ENCODE assay signal across 8 cellular contexts in genomic region chr16:82016268-82016667, GRCh38. TPM values are rescaled to one million over a fixed set of nuclear protein-coding genes. Genes with fewer than 3 reads are reported as not detected.
DNase-seq lines count a peak whose midpoint lies in the region; ATAC-seq, FAIRE-seq and TF ChIP-seq lines count a peak whose summit lies in the region.
"Had no signal": no experiment of that assay in that cellular context is flagged by ENCODE, and none has a peak within 500 bp of the region (broad histone marks: within the 10 kb centered on the region; RNA-seq: fewer than 3 reads in every experiment).

No MANE protein-coding gene starts in this region.

- no peak overlapping the region for H3K4me3 ChIP-seq in GM23248
- H3K4me3 ChIP-seq in NB4 (ENCODE audit: low read depth, low read length) = no peak overlapping the region
- H3K4me3 ChIP-seq in endothelial cell of umbilical vein (replicated peaks in 1 of 3; ENCODE audit: insufficient read depth in 1 of 3, low read depth in 1 of 3, low read length in 3 of 3) = peak overlapping the region in 1 of 3 experiments; percentile 45

- FAIRE-seq in endothelial cell of umbilical vein (lab: Jason Lieb, UNC) = peak; percentile 80

- no peaks in the 10 kb centered on the region for H3K9me3 ChIP-seq in GM23248 (ENCODE audit: low read depth)
- no peaks in the 10 kb centered on the region for H3K9me3 ChIP-seq in endothelial cell of umbilical vein (replicated peaks; ENCODE audit: control insufficient read depth, insufficient read depth, low read length)

- WGBS in GM23248 (ENCODE audit: low coverage in 1 of 2, low lambda C conversion rate in 2 of 2, missing lambda C conversion rate in 2 of 2), 2 experiments = 58 to 60% methylated on average over 7 of the region's 7 CpGs

- intact Hi-C loops in endothelial cell of umbilical vein (cut with micrococcal nuclease) = loop anchor here (1.0 to 5.0 kb wide), 3 partner anchors 19 to 75 kb away; no protein-coding TSS in a partner anchor
- intact Hi-C loops in activated CD4-positive, alpha-beta T cell treated with anti-CD3 and anti-CD28 coated beads for 36 hours (cut with DNase I, micrococcal nuclease) = no loop called here

- H3K9ac ChIP-seq in GM23248 (no peak overlapping the region), endothelial cell of umbilical vein (replicated peaks; ENCODE audit: extremely low read depth, insufficient read depth, low read length) (no peak overlapping the region)

- no TSS peak for BruUV-seq in endothelial cell of umbilical vein (replicated peaks; lab: Mats Ljungman, UMichigan)

- no peaks in the 10 kb centered on the region for H3K79me2 ChIP-seq in GM23248 (ENCODE audit: insufficient read depth)
- H3K79me2 ChIP-seq in endothelial cell of umbilical vein (ENCODE audit: control insufficient read depth, insufficient read depth, low read length) = no peaks in the 10 kb centered on the region

- in situ Hi-C loops in GM23248 (cut with MboI) = no loop called here

- H3K4me1 ChIP-seq in GM23248 (ENCODE audit: insufficient read depth) (peaks cover 8% of the 10 kb centered on the region; the same call in 1 of the 2 replicates), endothelial cell of umbilical vein (ENCODE audit: control insufficient read depth, extremely low read depth, insufficient read depth, low read length) (peaks cover 9% of the 10 kb centered on the region)

- H3K36me3 Mint-ChIP-seq in activated CD4-positive, alpha-beta T cell treated with anti-CD3 and anti-CD28 coated beads for 36 hours (ENCODE audit: low read depth) = peaks cover 2% of the 10 kb centered on the region
- peaks cover 0 to under 1% of the 10 kb centered on the region in 2 donors for H3K36me3 Mint-ChIP-seq in stimulated activated naive B cell treated with anti-CD40 and anti-IgM and Interleukin-4, amounts not matched to agents 10 μg/mL and 1 μg/mL and 100 μg/mL, for 72 hours

- H3K27me3 ChIP-seq in GM23248 (replicated peaks; ENCODE audit: insufficient read depth) = peaks cover 3% of the 10 kb centered on the region; the same call in 1 of the 2 replicates
- peaks cover 4 to 15% of the 10 kb centered on the region in 2 experiments for H3K27me3 ChIP-seq in endothelial cell of umbilical vein (ENCODE audit: control insufficient read depth in 2 of 2, insufficient read depth in 2 of 2, low read length in 2 of 2)

- ATAC-seq in GM21381 (IDR thresholded peaks at IDR 0.05; ENCODE audit: unreplicated experiment) = no peak
- ATAC-seq in activated CD4-positive, alpha-beta T cell treated with anti-CD3 and anti-CD28 coated beads for 36 hours = no peak
- ATAC-seq in stimulated activated naive B cell treated with anti-CD40 and anti-IgM and Interleukin-4, amounts not matched to agents 10 μg/mL and 1 μg/mL and 100 μg/mL, for 72 hours (replicated peaks) = no peak

- TF ChIP-seq POLR2A in NB4 (IDR thresholded peaks at IDR 0.05; ENCODE audit: extremely low read depth, insufficient read length) (no peak), endothelial cell of umbilical vein (IDR thresholded peaks at IDR 0.05; ENCODE audit: low read depth, low read length) (no peak)

- no peak overlapping the region for H3K4me2 ChIP-seq in GM23248 (ENCODE audit: unreplicated experiment)
- peak overlapping the region; percentile 90 for H3K4me2 ChIP-seq in endothelial cell of umbilical vein (ENCODE audit: insufficient read depth, low read length)

- POLR2A ChIA-PET in endothelial cell of umbilical vein (lab: Charles Lee) = no interaction called here
- POLR2A ChIA-PET in activated CD4-positive, alpha-beta T cell treated with anti-CD3 and anti-CD28 coated beads for 36 hours (lab: Charles Lee) = no interaction called here

- H2AFZ ChIP-seq in GM23248 = no peak overlapping the region
- peak overlapping the region; percentile 74 for H2AFZ ChIP-seq in endothelial cell of umbilical vein (ENCODE audit: low read depth, low read length)

- peaks cover 17% of the 10 kb centered on the region for H3F3A ChIP-seq in GM23248 (ENCODE audit: insufficient read depth)

- peak overlapping the region; percentile 4; the same call in 1 of the 2 replicates for H3K27ac ChIP-seq in GM23248
- H3K27ac ChIP-seq in endothelial cell of umbilical vein (ENCODE audit: insufficient read depth, low read depth, low read length) = no peak overlapping the region

- no peak overlapping the region for H3K27ac Mint-ChIP-seq in activated CD4-positive, alpha-beta T cell treated with anti-CD3 and anti-CD28 coated beads for 36 hours
- H3K27ac Mint-ChIP-seq in stimulated activated naive B cell treated with anti-CD40 and anti-IgM and Interleukin-4, amounts not matched to agents 10 μg/mL and 1 μg/mL and 100 μg/mL, for 72 hours = no peak overlapping the region
- H3K27ac Mint-ChIP-seq: immature natural killer cell had no signal

- peaks cover 4% of the 10 kb centered on the region for H3K4me1 Mint-ChIP-seq in activated CD4-positive, alpha-beta T cell treated with anti-CD3 and anti-CD28 coated beads for 36 hours
- peaks cover 4 to 6% of the 10 kb centered on the region in 2 donors for H3K4me1 Mint-ChIP-seq in stimulated activated naive B cell treated with anti-CD40 and anti-IgM and Interleukin-4, amounts not matched to agents 10 μg/mL and 1 μg/mL and 100 μg/mL, for 72 hours

- H3K36me3 ChIP-seq in GM23248 (ENCODE audit: low read depth) (no peaks in the 10 kb centered on the region), endothelial cell of umbilical vein (ENCODE audit: control insufficient read depth in 2 of 2, extremely low read depth in 1 of 2, insufficient read depth in 2 of 2, low read length in 2 of 2) (no peaks in the 10 kb centered on the region)

- H4K20me1 ChIP-seq in GM23248 (ENCODE audit: insufficient read depth) (no peaks in the 10 kb centered on the region), endothelial cell of umbilical vein (replicated peaks; ENCODE audit: control insufficient read depth, extremely low read depth, insufficient read depth, low read length) (no peaks in the 10 kb centered on the region)

- H3K9me1 ChIP-seq in endothelial cell of umbilical vein (replicated peaks; ENCODE audit: control insufficient read depth, extremely low read depth, insufficient read depth, low read length) = no peaks in the 10 kb centered on the region

- TF ChIP-seq CTCF in NB4 (IDR thresholded peaks at IDR 0.05; ENCODE audit: low read depth, low read length) (peak; percentile 44), endothelial cell of umbilical vein (IDR thresholded peaks at IDR 0.05; ENCODE audit: extremely low read depth in 1 of 2, insufficient read depth in 1 of 2, low read depth in 1 of 2, low read length in 2 of 2) (peak; percentile 52 to 58)

- dilution Hi-C loops in endothelial cell of umbilical vein (cut with MboI; ENCODE audit: extremely low pct_ligation_motif_present, low sequenced_read_pairs) = no loop called here

- DNase-seq in GM23248 (peak; percentile 35), NB4 (ENCODE audit: low read depth) (peak; percentile 42), endothelial cell of umbilical vein (ENCODE audit: low read depth, low spot score) (peak; percentile 90), pulmonary artery endothelial cell (ENCODE audit: low read depth, low spot score) (peak; percentile 33)
- DNase-seq in activated CD4-positive, alpha-beta T cell treated with anti-CD3 and anti-CD28 coated beads for 36 hours = no peak
- DNase-seq in stimulated activated naive B cell treated with anti-CD40 and anti-IgM and Interleukin-4, amounts not matched to agents 10 μg/mL and 1 μg/mL and 100 μg/mL, for 72 hours = no peak
- DNase-seq: immature natural killer cell had no signal

- no peak overlapping the region for H3K4me3 Mint-ChIP-seq in activated CD4-positive, alpha-beta T cell treated with anti-CD3 and anti-CD28 coated beads for 36 hours
- H3K4me3 Mint-ChIP-seq in stimulated activated naive B cell treated with anti-CD40 and anti-IgM and Interleukin-4, amounts not matched to agents 10 μg/mL and 1 μg/mL and 100 μg/mL, for 72 hours = no peak overlapping the region
- H3K4me3 Mint-ChIP-seq: immature natural killer cell had no signal

- H3K9me2 ChIP-seq in GM23248 (ENCODE audit: insufficient read depth) = no peaks in the 10 kb centered on the region

- peaks cover 34% of the 10 kb centered on the region for H3K27me3 Mint-ChIP-seq in activated CD4-positive, alpha-beta T cell treated with anti-CD3 and anti-CD28 coated beads for 36 hours
- H3K27me3 Mint-ChIP-seq in stimulated activated naive B cell treated with anti-CD40 and anti-IgM and Interleukin-4, amounts not matched to agents 10 μg/mL and 1 μg/mL and 100 μg/mL, for 72 hours = peaks cover 17 to 44% of the 10 kb centered on the region in 2 donors

- H3K9me3 Mint-ChIP-seq in activated CD4-positive, alpha-beta T cell treated with anti-CD3 and anti-CD28 coated beads for 36 hours (ENCODE audit: low read depth) = peaks cover 9% of the 10 kb centered on the region
- H3K9me3 Mint-ChIP-seq in stimulated activated naive B cell treated with anti-CD40 and anti-IgM and Interleukin-4, amounts not matched to agents 10 μg/mL and 1 μg/mL and 100 μg/mL, for 72 hours = peaks cover 6 to 17% of the 10 kb centered on the region in 2 donors

- CTCF ChIA-PET in endothelial cell of umbilical vein (lab: Charles Lee) = interaction anchor here (0.5 to 2.1 kb wide), 23 partner anchors 9 to 874 kb away, joined by 3 to 20 read pairs (median 4); partner anchors contain the start of gene MPHOSPH6
- CTCF ChIA-PET in activated CD4-positive, alpha-beta T cell treated with anti-CD3 and anti-CD28 coated beads for 36 hours (lab: Charles Lee) = interaction anchor here (1.6 kb wide), 1 partner anchor 12 kb away, joined by 6 read pairs; no protein-coding TSS in a partner anchor

RNA-seq across cellular contexts. Expression of gene SDR42E1, which starts 5.0 kb away (rescaled TPM):
- not detected in 2 replicates for total RNA-seq in GM23248 (2014; rRNA removed; shearing (Covaris generic))
- polyA plus RNA-seq in GM23248 (2016; fragmentation: Nextera tagmentation; extraction: Ambion mirVana) (not detected in 2 replicates), endothelial cell of umbilical vein (0.05 and 0.08 TPM in 2 replicates)
- total RNA-seq in endothelial cell of umbilical vein (0.07 TPM in 1 of 2 replicates, not detected in the other), pulmonary artery endothelial cell (0.40 and 3.3 TPM in 2 replicates)
- polyA plus RNA-seq in endothelial cell of umbilical vein (2011; cell fraction: cytosol; rRNA removed) = 0.07 and 0.10 TPM in 2 replicates
- 0.05 and 0.14 TPM in 2 replicates for polyA plus RNA-seq in endothelial cell of umbilical vein (2011; cell fraction: nucleus; rRNA removed)
- polyA plus RNA-seq in endothelial cell of umbilical vein (2012) = 0.03 and 0.48 TPM in 2 replicates
- 0.13 and 0.44 TPM in 2 replicates for polyA minus RNA-seq in endothelial cell of umbilical vein
- not detected for polyA minus RNA-seq in endothelial cell of umbilical vein (2011; cell fraction: cytosol; rRNA and poly(A)+ RNA removed)
- 0.19 and 0.24 TPM in 2 replicates for polyA minus RNA-seq in endothelial cell of umbilical vein (2011; cell fraction: nucleus; rRNA and poly(A)+ RNA removed)
- total RNA-seq in activated CD4-positive, alpha-beta T cell treated with anti-CD3 and anti-CD28 coated beads for 36 hours = 1 to 10 TPM; 7.4 to 8.2 TPM

RNA-seq across cellular contexts. Expression of gene HSD17B2, which starts 18.8 kb away (rescaled TPM):
- total RNA-seq in GM23248 (2014; rRNA removed; shearing (Covaris generic)) = not detected in 2 replicates
- polyA plus RNA-seq in GM23248 (2016; fragmentation: Nextera tagmentation; extraction: Ambion mirVana) (0.39 TPM in 1 of 2 replicates, not detected in the other), endothelial cell of umbilical vein (0.43 and 1.2 TPM in 2 replicates)
- total RNA-seq in endothelial cell of umbilical vein (2.8 and 4.5 TPM in 2 replicates), pulmonary artery endothelial cell (0.13 and 1.7 TPM in 2 replicates)
- 0.56 and 0.74 TPM in 2 replicates for polyA plus RNA-seq in endothelial cell of umbilical vein (2011; cell fraction: cytosol; rRNA removed)
- 0.49 and 0.82 TPM in 2 replicates for polyA plus RNA-seq in endothelial cell of umbilical vein (2011; cell fraction: nucleus; rRNA removed)
- polyA plus RNA-seq in endothelial cell of umbilical vein (2012) = 2.4 and 2.7 TPM in 2 replicates
- 1.4 TPM in 2 replicates for polyA minus RNA-seq in endothelial cell of umbilical vein
- polyA minus RNA-seq in endothelial cell of umbilical vein (2011; cell fraction: cytosol; rRNA and poly(A)+ RNA removed) = not detected
- 0.58 and 1.1 TPM in 2 replicates for polyA minus RNA-seq in endothelial cell of umbilical vein (2011; cell fraction: nucleus; rRNA and poly(A)+ RNA removed)
- not detected for total RNA-seq in activated CD4-positive, alpha-beta T cell treated with anti-CD3 and anti-CD28 coated beads for 36 hours
- polyA plus RNA-seq: immature natural killer cell had no signal

Comparison
In these comparisons a context has a peak if more than half of its experiments do, and no peak if none do; other contexts are left out.
1. DNase-seq: peak in GM23248 (single experiment), NB4 (single experiment), endothelial cell of umbilical vein (single experiment) and pulmonary artery endothelial cell (single experiment); none in activated CD4-positive, alpha-beta T cell treated with anti-CD3 and anti-CD28 coated beads for 36 hours (single experiment) and stimulated activated naive B cell treated with anti-CD40 and anti-IgM and Interleukin-4, amounts not matched to agents 10 μg/mL and 1 μg/mL and 100 μg/mL, for 72 hours (single experiment).